Comparison of ENCODE assay signal across 18 cellular contexts in genomic region chr18:42861259-42861658, GRCh38.
DNase-seq lines count a peak whose midpoint lies in the region; ATAC-seq and TF ChIP-seq lines count a peak whose summit lies in the region.
"Had no signal": no experiment of that assay in that cellular context is flagged by ENCODE, and none has a peak within 500 bp of the region (broad histone marks: within the 10 kb centered on the region; RNA-seq: fewer than 3 reads in every experiment).

No MANE protein-coding gene starts in this region.

- no peak overlapping the region for H3K4ac ChIP-seq in mesenchymal stem cell (ENCODE audit: low read depth in 1 of 2, low read length in 2 of 2)

- H3K4me1 ChIP-seq in OCI-LY3 (ENCODE audit: low read length), result peaks cover 57% of the 10 kb centered on the region
- no peaks in the 10 kb centered on the region for H3K4me1 ChIP-seq in mesenchymal stem cell (ENCODE audit: control insufficient read depth, insufficient read depth, low read depth, low read length)
- H3K4me1 ChIP-seq: BLaER1 had no signal

- H4K20me1 ChIP-seq in OCI-LY3 (ENCODE audit: insufficient read depth, low read length), result no peaks in the 10 kb centered on the region
- H4K20me1 ChIP-seq: BLaER1 had no signal

- H3K4me2 ChIP-seq in OCI-LY3 (ENCODE audit: low read length) (peak overlapping the region; percentile 49), mesenchymal stem cell (ENCODE audit: low read length, poor library complexity, severe bottlenecking) (no peak overlapping the region)
- H3K4me2 ChIP-seq: BLaER1 had no signal

- no peak for TF ChIP-seq CTCF in OCI-LY3 (IDR thresholded peaks at IDR 0.05; ENCODE audit: low read depth, low read length)

- peaks cover 10% of the 10 kb centered on the region for H3K36me3 ChIP-seq in OCI-LY3 (replicated peaks; ENCODE audit: low read depth, low read length)
- no peaks in the 10 kb centered on the region for H3K36me3 ChIP-seq in mesenchymal stem cell (ENCODE audit: control insufficient read depth in 1 of 2, insufficient read depth in 2 of 2, low read depth in 1 of 2, low read length in 2 of 2)
- H3K36me3 ChIP-seq: BLaER1 had no signal

- no peaks in the 10 kb centered on the region for H3K4me1 Mint-ChIP-seq in T-helper 2 cell treated with Interferon-gamma antibody and Interleukin-4, amounts not matched to agents 5 μg/mL and 100 μg/mL, for 36 hours (ENCODE audit: low read depth)
- H3K4me1 Mint-ChIP-seq: CD14-positive monocyte; CD4-positive, alpha-beta memory T cell; H9; IgD-negative memory B cell had no signal

- no peak overlapping the region for H3K4me3 Mint-ChIP-seq in T-helper 2 cell treated with Interferon-gamma antibody and Interleukin-4, amounts not matched to agents 5 μg/mL and 100 μg/mL, for 36 hours
- H3K4me3 Mint-ChIP-seq: CD14-positive monocyte; CD4-positive, alpha-beta memory T cell; H9; IgD-negative memory B cell had no signal

- H2BK12ac ChIP-seq in mesenchymal stem cell (ENCODE audit: low read length in 2 of 2), result peak overlapping the region in 1 of 2 experiments; percentile 23

- H3K79me1 ChIP-seq in mesenchymal stem cell (replicated peaks; ENCODE audit: low read length, poor library complexity, severe bottlenecking), result no peaks in the 10 kb centered on the region

- no peak overlapping the region for H4K8ac ChIP-seq in mesenchymal stem cell (ENCODE audit: low read length)

- no peak overlapping the region for H4K91ac ChIP-seq in mesenchymal stem cell (ENCODE audit: low read length)

- H3K27ac ChIP-seq in OCI-LY3 (ENCODE audit: low read length) (peak overlapping the region; percentile 65), mesenchymal stem cell (ENCODE audit: low read length, poor library complexity, severe bottlenecking) (no peak overlapping the region)
- H3K27ac ChIP-seq: BLaER1 had no signal

- no peaks in the 10 kb centered on the region for H3K79me2 ChIP-seq in OCI-LY3 (ENCODE audit: low read length)

- no peak overlapping the region for H3K23ac ChIP-seq in mesenchymal stem cell (ENCODE audit: low read length in 2 of 2)

- H3K4me3 ChIP-seq in OCI-LY3 (ENCODE audit: low read length) (peak overlapping the region; percentile 6), mesenchymal stem cell (ENCODE audit: insufficient read depth in 1 of 2, low read depth in 1 of 2, low read length in 2 of 2) (no peak overlapping the region)
- H3K4me3 ChIP-seq: BLaER1 had no signal

- DNase-seq in Kasumi-1 (lab: John Stamatoyannopoulos, UW) (peak; percentile 6 to 13), mesenchymal stem cell (peak; percentile 62), SKM-1 (lab: John Stamatoyannopoulos, UW; ENCODE audit: unreplicated experiment) (no peak)
- DNase-seq in T-helper 2 cell treated with Interferon-gamma antibody and Interleukin-4, amounts not matched to agents 5 μg/mL and 100 μg/mL, for 36 hours (ENCODE audit: low spot score), result no peak
- DNase-seq: 8988T; CD4-positive, alpha-beta memory T cell; DMS79 treated with DMSO at 0.1 percent for 48 hours; GF-D8; GOT3; H9 had no signal

- peak overlapping the region; percentile 21; the same call in 1 of the 2 replicates for H3K9ac ChIP-seq in OCI-LY3 (ENCODE audit: low read length)
- no peak overlapping the region for H3K9ac ChIP-seq in mesenchymal stem cell (ENCODE audit: low read length)
- H3K9ac ChIP-seq: BLaER1 had no signal

- H2AK5ac ChIP-seq in mesenchymal stem cell (ENCODE audit: low read length, severe bottlenecking), result no peak overlapping the region

- H3K27me3 ChIP-seq in OCI-LY3 (ENCODE audit: low read depth, low read length), result no peaks in the 10 kb centered on the region
- no peaks in the 10 kb centered on the region for H3K27me3 ChIP-seq in mesenchymal stem cell (ENCODE audit: control insufficient read depth in 1 of 2, insufficient read depth in 1 of 2, low read length in 2 of 2)
- H3K27me3 ChIP-seq: BLaER1 had no signal

- H3K9me3 Mint-ChIP-seq in T-helper 2 cell treated with Interferon-gamma antibody and Interleukin-4, amounts not matched to agents 5 μg/mL and 100 μg/mL, for 36 hours, result peaks cover 8% of the 10 kb centered on the region
- H3K9me3 Mint-ChIP-seq: H9 had no signal

- H3K27ac Mint-ChIP-seq in T-helper 2 cell treated with Interferon-gamma antibody and Interleukin-4, amounts not matched to agents 5 μg/mL and 100 μg/mL, for 36 hours, result no peak overlapping the region
- H3K27ac Mint-ChIP-seq: CD14-positive monocyte; CD4-positive, alpha-beta memory T cell; H9; IgD-negative memory B cell had no signal

- H3K18ac ChIP-seq in mesenchymal stem cell (ENCODE audit: low read depth in 1 of 2, low read length in 2 of 2), result no peak overlapping the region

- H3K36me3 Mint-ChIP-seq in T-helper 2 cell treated with Interferon-gamma antibody and Interleukin-4, amounts not matched to agents 5 μg/mL and 100 μg/mL, for 36 hours (ENCODE audit: low read depth), result no peaks in the 10 kb centered on the region
- H3K36me3 Mint-ChIP-seq: CD14-positive monocyte; CD4-positive, alpha-beta memory T cell; IgD-negative memory B cell had no signal

- H2BK120ac ChIP-seq in mesenchymal stem cell (ENCODE audit: low read depth, low read length), result peak overlapping the region; percentile 15

- H3K14ac ChIP-seq in mesenchymal stem cell (ENCODE audit: low read length in 2 of 2), result no peak overlapping the region

- H3K9me3 ChIP-seq in OCI-LY3 (ENCODE audit: insufficient read depth, low read length) (peaks cover 3% of the 10 kb centered on the region; the same call in 1 of the 2 replicates), mesenchymal stem cell (ENCODE audit: control insufficient read depth, low read length) (no peaks in the 10 kb centered on the region)
- H3K9me3 ChIP-seq: BLaER1 had no signal

- no peak overlapping the region for H2BK5ac ChIP-seq in mesenchymal stem cell (ENCODE audit: low read depth, low read length, poor library complexity, severe bottlenecking)

- H2BK15ac ChIP-seq in mesenchymal stem cell (ENCODE audit: low read depth, poor library complexity, severe bottlenecking), result no peak overlapping the region

- H3K27me3 Mint-ChIP-seq in T-helper 2 cell treated with Interferon-gamma antibody and Interleukin-4, amounts not matched to agents 5 μg/mL and 100 μg/mL, for 36 hours (ENCODE audit: low read depth), result no peaks in the 10 kb centered on the region
- H3K27me3 Mint-ChIP-seq: CD4-positive, alpha-beta memory T cell; IgD-negative memory B cell had no signal

- H2AFZ ChIP-seq in OCI-LY3 (ENCODE audit: low read depth, low read length), result peak overlapping the region; percentile 4; the same call in 1 of the 2 replicates
- H2AFZ ChIP-seq in mesenchymal stem cell (ENCODE audit: low read depth, low read length), result no peak overlapping the region

- ATAC-seq in GM18502 (IDR thresholded peaks at IDR 0.05; ENCODE audit: poor library complexity, unreplicated experiment), result peak; percentile 37
- no peak for ATAC-seq in GM21723 (IDR thresholded peaks at IDR 0.05; ENCODE audit: unreplicated experiment)
- no peak for ATAC-seq in GM18517 (IDR thresholded peaks at IDR 0.05; ENCODE audit: unreplicated experiment)
- ATAC-seq: HepG2 had no signal

Comparison
In these comparisons a context has a peak if more than half of its experiments do, and no peak if none do; other contexts are left out.
1. DNase-seq: peak in Kasumi-1 (2 of 2) and mesenchymal stem cell (single experiment); none in SKM-1 (single experiment) and T-helper 2 cell treated with Interferon-gamma antibody and Interleukin-4, amounts not matched to agents 5 μg/mL and 100 μg/mL, for 36 hours (single experiment).